In the genomic region with DNA sequence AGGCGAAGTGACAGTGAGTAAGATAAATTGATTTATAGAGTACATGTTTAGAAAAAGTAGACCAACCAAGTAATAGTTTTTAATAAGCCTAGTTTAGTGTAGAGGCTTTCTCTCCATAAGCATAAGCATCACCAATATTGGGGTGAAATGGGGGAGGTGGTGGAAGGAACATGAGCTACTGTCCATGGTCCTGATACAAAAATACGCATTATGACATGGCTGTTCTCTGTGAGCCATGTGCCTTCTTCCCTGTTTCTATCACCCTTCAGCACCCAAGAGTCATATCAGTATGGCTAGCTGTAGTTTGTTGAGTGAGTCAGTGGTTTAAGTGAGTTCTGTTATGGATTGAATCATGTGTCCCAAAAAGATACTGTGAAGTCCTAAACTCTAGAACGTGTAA, we compare ENCODE assay signal across 17 cellular contexts.
DNase-seq lines count a peak whose midpoint lies in the region; ATAC-seq and TF ChIP-seq lines count a peak whose summit lies in the region.
"Had no signal": no experiment of that assay in that cellular context is flagged by ENCODE, and none has a peak within 500 bp of the region (broad histone marks: within the 10 kb centered on the region; RNA-seq: fewer than 3 reads in every experiment).

No MANE protein-coding gene starts in this region.

- no peak overlapping the region for H2AFZ ChIP-seq in GM23338
- H2AFZ ChIP-seq in mesenchymal stem cell (ENCODE audit: low read depth, low read length) = no peak overlapping the region

- H3K4me3 Mint-ChIP-seq in GM23338 = no peak overlapping the region
- H3K4me3 Mint-ChIP-seq: activated T-cell treated with anti-CD3 and anti-CD28 coated beads, Interleukin-2, amount 50 U/mL, for 24 hours had no signal

- H4K20me1 ChIP-seq in GM23338 (replicated peaks; ENCODE audit: insufficient read depth) = no peaks in the 10 kb centered on the region

- H3K27me3 ChIP-seq in GM23338 (ENCODE audit: insufficient read depth) = no peaks in the 10 kb centered on the region
- H3K27me3 ChIP-seq in mesenchymal stem cell (ENCODE audit: control insufficient read depth in 1 of 2, insufficient read depth in 1 of 2, low read length in 2 of 2) = no peaks in the 10 kb centered on the region
- H3K27me3 ChIP-seq: SJCRH30 had no signal

- no peaks in the 10 kb centered on the region for H3K79me1 ChIP-seq in mesenchymal stem cell (replicated peaks; ENCODE audit: low read length, poor library complexity, severe bottlenecking)

- H2BK15ac ChIP-seq in mesenchymal stem cell (ENCODE audit: low read depth, poor library complexity, severe bottlenecking) = no peak overlapping the region

- H3K4me2 ChIP-seq in GM23338 (no peak overlapping the region), mesenchymal stem cell (ENCODE audit: low read length, poor library complexity, severe bottlenecking) (no peak overlapping the region)

- 94% methylated on average over 2 of the region's 3 CpGs for WGBS in mesenchymal stem cell

- no peak for TF ChIP-seq CTCF in GM23338 (conservative IDR thresholded peaks at IDR 0.05; ENCODE audit: low read depth in 2 of 2)
- no peak for TF ChIP-seq CTCF in NB4 (IDR thresholded peaks at IDR 0.05; ENCODE audit: low read depth, low read length)
- TF ChIP-seq CTCF in GM20000 (IDR thresholded peaks at IDR 0.05; ENCODE audit: extremely low read depth, missing control alignments) = no peak

- H3K79me2 ChIP-seq in GM23338 (replicated peaks; ENCODE audit: insufficient read depth) = no peaks in the 10 kb centered on the region

- no peak for TF ChIP-seq POLR2A in NB4 (IDR thresholded peaks at IDR 0.05; ENCODE audit: extremely low read depth, insufficient read length)

- intact Hi-C loops in posterior vena cava (cut with DNase I) = no loop called here

- H3K9me2 ChIP-seq in GM23338 (ENCODE audit: insufficient read depth) = 0 out of 2 replicates have a peak, but pooled peaks cover 6% of the 10 kb centered on the region

- peaks cover 7% of the 10 kb centered on the region for H3K9me3 ChIP-seq in mesenchymal stem cell (ENCODE audit: control insufficient read depth, low read length)
- H3K9me3 ChIP-seq: heart left ventricle, prostate gland, SJCRH30 had no signal

- no peaks in the 10 kb centered on the region for H3F3A ChIP-seq in GM23338 (replicated peaks; ENCODE audit: low read depth)

- DNase-seq in GM23338 (ENCODE audit: low spot score) (peak; percentile 45), NB4 (ENCODE audit: low read depth) (peak; percentile 25), dermis blood vessel endothelial cell (peak; percentile 35), mesenchymal stem cell (peak; percentile 19), posterior vena cava (ENCODE audit: low spot score) (no peak), GM20000 (ENCODE audit: low spot score) (no peak), NCI-H524 treated with DMSO at 0.1 percent for 48 hours (lab: John Stamatoyannopoulos, UW) (no peak)
- DNase-seq: activated T-cell treated with anti-CD3 and anti-CD28 coated beads, Interleukin-2, amount 50 U/mL, for 24 hours; DND-41; heart left ventricle; left cardiac atrium; NCI-H2171 treated with DMSO at 0.1 percent for 48 hours; stimulated activated CD4-positive, alpha-beta T cell treated with anti-CD3 and anti-CD28 coated beads, Interleukin-15, amount 100 ng/mL, for 24 hours had no signal

- H3K27me3 Mint-ChIP-seq in GM23338 (ENCODE audit: insufficient read depth, low read depth, poor library complexity) = no peaks in the 10 kb centered on the region

- ATAC-seq in GM23338 (no peak), GM19455 (IDR thresholded peaks at IDR 0.05; ENCODE audit: unreplicated experiment) (no peak)
- ATAC-seq: heart left ventricle, left cardiac atrium had no signal

- no peak overlapping the region for H2AK5ac ChIP-seq in mesenchymal stem cell (ENCODE audit: low read length, severe bottlenecking)

- no peak overlapping the region for H2BK12ac ChIP-seq in mesenchymal stem cell (ENCODE audit: low read length in 2 of 2)

- no peak overlapping the region for H3K18ac ChIP-seq in mesenchymal stem cell (ENCODE audit: low read depth in 1 of 2, low read length in 2 of 2)

- H3K4me3 ChIP-seq in GM23338 (no peak overlapping the region), NB4 (ENCODE audit: low read depth, low read length) (no peak overlapping the region), mesenchymal stem cell (ENCODE audit: insufficient read depth in 1 of 2, low read depth in 1 of 2, low read length in 2 of 2) (no peak overlapping the region)
- H3K4me3 ChIP-seq: heart left ventricle, prostate gland, SJCRH30 had no signal

- no peak overlapping the region for H2BK120ac ChIP-seq in mesenchymal stem cell (ENCODE audit: low read depth, low read length)

- no peak overlapping the region for H3K27ac Mint-ChIP-seq in GM23338
- H3K27ac Mint-ChIP-seq: activated T-cell treated with anti-CD3 and anti-CD28 coated beads, Interleukin-2, amount 50 U/mL, for 24 hours had no signal

- 0 out of 3 replicates have a peak, but pooled peaks cover 3% of the 10 kb centered on the region for H3K36me3 Mint-ChIP-seq in GM23338 (ENCODE audit: low read depth)

- no peak overlapping the region for H3K23ac ChIP-seq in mesenchymal stem cell (ENCODE audit: low read length in 2 of 2)

- H3K4me1 Mint-ChIP-seq in GM23338 = no peaks in the 10 kb centered on the region

- H4K91ac ChIP-seq in mesenchymal stem cell (ENCODE audit: low read length) = no peak overlapping the region

- H3K9ac ChIP-seq in mesenchymal stem cell (ENCODE audit: low read length) = no peak overlapping the region

- no peak overlapping the region for H3K27ac ChIP-seq in GM23338 (ENCODE audit: low read depth)
- no peak overlapping the region for H3K27ac ChIP-seq in mesenchymal stem cell (ENCODE audit: low read length, poor library complexity, severe bottlenecking)
- H3K27ac ChIP-seq: C4-2B, heart left ventricle, prostate gland, SJCRH30 had no signal

- H3K36me3 ChIP-seq in GM23338 (ENCODE audit: insufficient read depth) = no peaks in the 10 kb centered on the region
- no peaks in the 10 kb centered on the region for H3K36me3 ChIP-seq in mesenchymal stem cell (ENCODE audit: control insufficient read depth in 1 of 2, insufficient read depth in 2 of 2, low read depth in 1 of 2, low read length in 2 of 2)
- H3K36me3 ChIP-seq: heart left ventricle, prostate gland, SJCRH30 had no signal

- H3K4me1 ChIP-seq in GM23338 (ENCODE audit: insufficient read depth) (no peaks in the 10 kb centered on the region), mesenchymal stem cell (ENCODE audit: control insufficient read depth, insufficient read depth, low read depth, low read length) (no peaks in the 10 kb centered on the region)
- H3K4me1 ChIP-seq: prostate gland, SJCRH30 had no signal

- H3K14ac ChIP-seq in mesenchymal stem cell (ENCODE audit: low read length in 2 of 2) = no peak overlapping the region

- H3K9me3 Mint-ChIP-seq in GM23338 = 0 out of 3 replicates have a peak, but pooled peaks cover 4% of the 10 kb centered on the region
- H3K9me3 Mint-ChIP-seq: activated T-cell treated with anti-CD3 and anti-CD28 coated beads, Interleukin-2, amount 50 U/mL, for 24 hours had no signal

- H2BK5ac ChIP-seq in mesenchymal stem cell (ENCODE audit: low read depth, low read length, poor library complexity, severe bottlenecking) = no peak overlapping the region

- H3K4ac ChIP-seq in mesenchymal stem cell (ENCODE audit: low read depth in 1 of 2, low read length in 2 of 2) = no peak overlapping the region

- no peak overlapping the region for H4K8ac ChIP-seq in mesenchymal stem cell (ENCODE audit: low read length)

TF ChIP-seq in GM23338, 12 proteins besides CTCF, POLR2A, EP300 and RAD21:
- TF ChIP-seq, protein P1, sequence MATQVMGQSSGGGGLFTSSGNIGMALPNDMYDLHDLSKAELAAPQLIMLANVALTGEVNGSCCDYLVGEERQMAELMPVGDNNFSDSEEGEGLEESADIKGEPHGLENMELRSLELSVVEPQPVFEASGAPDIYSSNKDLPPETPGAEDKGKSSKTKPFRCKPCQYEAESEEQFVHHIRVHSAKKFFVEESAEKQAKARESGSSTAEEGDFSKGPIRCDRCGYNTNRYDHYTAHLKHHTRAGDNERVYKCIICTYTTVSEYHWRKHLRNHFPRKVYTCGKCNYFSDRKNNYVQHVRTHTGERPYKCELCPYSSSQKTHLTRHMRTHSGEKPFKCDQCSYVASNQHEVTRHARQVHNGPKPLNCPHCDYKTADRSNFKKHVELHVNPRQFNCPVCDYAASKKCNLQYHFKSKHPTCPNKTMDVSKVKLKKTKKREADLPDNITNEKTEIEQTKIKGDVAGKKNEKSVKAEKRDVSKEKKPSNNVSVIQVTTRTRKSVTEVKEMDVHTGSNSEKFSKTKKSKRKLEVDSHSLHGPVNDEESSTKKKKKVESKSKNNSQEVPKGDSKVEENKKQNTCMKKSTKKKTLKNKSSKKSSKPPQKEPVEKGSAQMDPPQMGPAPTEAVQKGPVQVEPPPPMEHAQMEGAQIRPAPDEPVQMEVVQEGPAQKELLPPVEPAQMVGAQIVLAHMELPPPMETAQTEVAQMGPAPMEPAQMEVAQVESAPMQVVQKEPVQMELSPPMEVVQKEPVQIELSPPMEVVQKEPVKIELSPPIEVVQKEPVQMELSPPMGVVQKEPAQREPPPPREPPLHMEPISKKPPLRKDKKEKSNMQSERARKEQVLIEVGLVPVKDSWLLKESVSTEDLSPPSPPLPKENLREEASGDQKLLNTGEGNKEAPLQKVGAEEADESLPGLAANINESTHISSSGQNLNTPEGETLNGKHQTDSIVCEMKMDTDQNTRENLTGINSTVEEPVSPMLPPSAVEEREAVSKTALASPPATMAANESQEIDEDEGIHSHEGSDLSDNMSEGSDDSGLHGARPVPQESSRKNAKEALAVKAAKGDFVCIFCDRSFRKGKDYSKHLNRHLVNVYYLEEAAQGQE (IDR thresholded peaks at IDR 0.05; ENCODE audit: unreplicated experiment) = peak; percentile 83
- TF ChIP-seq NANOG (IDR thresholded peaks at IDR 0.05; ENCODE audit: borderline replicate concordance) (no peak), CREB1 (CRISPR knock-in tag; IDR thresholded peaks at IDR 0.05; ENCODE audit: low read depth) (no peak)

Comparison
In these comparisons a context has a peak if more than half of its experiments do, and no peak if none do; other contexts are left out.
1. DNase-seq: peak in GM23338 (single experiment), NB4 (single experiment), dermis blood vessel endothelial cell (single experiment) and mesenchymal stem cell (single experiment); none in posterior vena cava (single experiment), GM20000 (single experiment) and NCI-H524 treated with DMSO at 0.1 percent for 48 hours (single experiment).